8 cellular contexts compared by ENCODE assay signal in genomic region chr6:36851149-36851614, GRCh38. TPM values are rescaled to one million over a fixed set of nuclear protein-coding genes. Genes with fewer than 3 reads are reported as not detected.
DNase-seq lines count a peak whose midpoint lies in the region; ATAC-seq and TF ChIP-seq lines count a peak whose summit lies in the region.

No MANE protein-coding gene starts in this region.

- H3K4me3 ChIP-seq in epithelial cell of esophagus (ENCODE audit: low read length) = no peak overlapping the region

- peak; percentile 86 for TF ChIP-seq CTCF in epithelial cell of esophagus (IDR thresholded peaks at IDR 0.05; ENCODE audit: insufficient read depth, low read depth, low read length, missing control alignments)

- ATAC-seq in T-helper 17 cell = peak; percentile 51
- no peak for ATAC-seq in GM21576 (IDR thresholded peaks at IDR 0.05; ENCODE audit: unreplicated experiment)
- no peak for ATAC-seq in GM18519 (IDR thresholded peaks at IDR 0.05; ENCODE audit: low FRiP score, unreplicated experiment)

- H3K27ac Mint-ChIP-seq in T-helper 17 cell = no peak overlapping the region

- peaks cover 4% of the 10 kb centered on the region for H3K4me1 Mint-ChIP-seq in T-helper 17 cell

- H3K4me3 Mint-ChIP-seq in T-helper 17 cell = no peak overlapping the region

- peaks cover 5% of the 10 kb centered on the region for H3K36me3 Mint-ChIP-seq in T-helper 17 cell (ENCODE audit: low read depth)

- H3K9me3 ChIP-seq in T-helper 17 cell (ENCODE audit: control insufficient read depth, low read length, poor library complexity, severe bottlenecking) = peaks cover 4% of the 10 kb centered on the region

- no peaks in the 10 kb centered on the region for H3K27me3 Mint-ChIP-seq in T-helper 17 cell

- peak; percentile 76 for DNase-seq in A172 (ENCODE audit: low spot score)
- peak; percentile 66 for DNase-seq in ELF-1 (ENCODE audit: low read depth, low spot score)
- DNase-seq in NCI-H1105 treated with DMSO at 0.1 percent for 48 hours (lab: John Stamatoyannopoulos, UW) = peak; percentile 76
- DNase-seq in T-helper 17 cell = no peak
- DNase-seq in epithelial cell of esophagus (ENCODE audit: low read depth) = peak; percentile 72
- DNase-seq in middle frontal gyrus (ENCODE audit: extremely low spot score, low spot score) = peak; percentile 64

RNA-seq across cellular contexts. Expression of gene CPNE5, which starts 11.9 kb away (rescaled TPM):
- 0.24 TPM in 1 of 2 replicates, not detected in the other for total RNA-seq in A172 (2014; rRNA removed; shearing (Covaris generic))
- 10 to 100 TPM in 1 of 2 donors, 1 to 10 TPM in 1; 5.5 to 16.0 TPM for total RNA-seq in T-helper 17 cell

RNA-seq across cellular contexts. Expression of gene PPIL1, which starts 23.4 kb away (rescaled TPM):
- total RNA-seq in A172 (2014; rRNA removed; shearing (Covaris generic)) = 64.3 and 71.7 TPM in 2 replicates
- total RNA-seq in T-helper 17 cell = 1 to 10 TPM; 3.8 to 4.5 TPM

RNA-seq across cellular contexts. Expression of gene C6orf89, which starts 34.6 kb away (rescaled TPM):
- 36.8 TPM in 2 replicates for total RNA-seq in A172 (2014; rRNA removed; shearing (Covaris generic))
- 10 to 100 TPM; 30.9 to 36.4 TPM for total RNA-seq in T-helper 17 cell

Comparison
In these comparisons a context has a peak if more than half of its experiments do, and no peak if none do; other contexts are left out.
1. DNase-seq: peak in A172 (single experiment), ELF-1 (single experiment), NCI-H1105 treated with DMSO at 0.1 percent for 48 hours (single experiment), epithelial cell of esophagus (single experiment) and middle frontal gyrus (single experiment); none in T-helper 17 cell (0 of 3).
2. RNA of gene PPIL1, which starts 23.4 kb away (total RNA-seq): 64.3 to 71.7 TPM in A172; 3.8 to 4.5 TPM in T-helper 17 cell; every median in the first group is over 10 times any median in the second.